Comparison of ENCODE assay signal across 26 cellular contexts in genomic region chr2:20216130-20217025, GRCh38. TPM values are rescaled to one million over a fixed set of nuclear protein-coding genes. Genes with fewer than 3 reads are reported as not detected.
DNase-seq lines count a peak whose midpoint lies in the region; ATAC-seq and TF ChIP-seq lines count a peak whose summit lies in the region.
"Had no signal": no experiment of that assay in that cellular context is flagged by ENCODE, and none has a peak within 500 bp of the region (broad histone marks: within the 10 kb centered on the region; RNA-seq: fewer than 3 reads in every experiment).

No MANE protein-coding gene starts in this region.

- H3K27ac Mint-ChIP-seq in chondrocyte (ENCODE audit: unreplicated experiment) = no peak overlapping the region
- no peak overlapping the region for H3K27ac Mint-ChIP-seq in activated naive CD8-positive, alpha-beta T cell treated with anti-CD3 and anti-CD28 coated beads, Interleukin-2, amount 50 U/mL, for 24 hours
- H3K27ac Mint-ChIP-seq: activated B cell treated with CpG ODN at 0.5 μM for 24 hours; activated CD4-positive, alpha-beta memory T cell treated with anti-CD3 and anti-CD28 coated beads, Interleukin-2, amount 10 ng/mL, durations not matched to agents 7 days and 5 days; activated naive CD8-positive, alpha-beta T cell had no signal

- H3K27ac ChIP-seq in Peyer's patch (peak overlapping the region in 3 of 4 donors; percentile 65 to 90 (median 80)), liver (ENCODE audit: low read depth in 1 of 2, low read length in 2 of 2) (peak overlapping the region; percentile 94 to 98), spleen (peak overlapping the region in 1 of 8 donors; percentile 65)
- H3K27ac ChIP-seq: ascending aorta, heart right ventricle, HL-60, psoas muscle, uterus had no signal

- intact Hi-C loops in spleen (cut with DNase I; ENCODE audit: low total_unique reads) = no loop called here

- H3K27me3 Mint-ChIP-seq in chondrocyte (ENCODE audit: low read depth) = no peaks in the 10 kb centered on the region
- peaks cover 14% of the 10 kb centered on the region for H3K27me3 Mint-ChIP-seq in activated naive CD8-positive, alpha-beta T cell treated with anti-CD3 and anti-CD28 coated beads, Interleukin-2, amount 50 U/mL, for 24 hours

- no peak for TF ChIP-seq RAD21 in liver (IDR thresholded peaks at IDR 0.05)

- H3K9me3 ChIP-seq in Peyer's patch (no peaks in the 10 kb centered on the region), liver (ENCODE audit: control insufficient read depth in 4 of 4, low read length in 3 of 4) (no peaks in the 10 kb centered on the region), spleen (no peaks in the 10 kb centered on the region)
- H3K9me3 ChIP-seq: ascending aorta, HAP-1, heart right ventricle, psoas muscle, uterus had no signal

- TF ChIP-seq POLR2A in Peyer's patch (IDR thresholded peaks at IDR 0.05) (no peak), spleen (IDR thresholded peaks at IDR 0.05) (no peak)

- H3K36me3 ChIP-seq in Peyer's patch (no peaks in the 10 kb centered on the region), liver (ENCODE audit: control insufficient read depth in 4 of 4, insufficient read depth in 3 of 4, low read depth in 1 of 4, low read length in 3 of 4) (no peaks in the 10 kb centered on the region), spleen (no peaks in the 10 kb centered on the region)
- H3K36me3 ChIP-seq: ascending aorta, HAP-1, heart right ventricle, uterus had no signal

- H3K36me3 Mint-ChIP-seq in chondrocyte (ENCODE audit: low read depth) = no peaks in the 10 kb centered on the region
- no peaks in the 10 kb centered on the region for H3K36me3 Mint-ChIP-seq in activated naive CD8-positive, alpha-beta T cell treated with anti-CD3 and anti-CD28 coated beads, Interleukin-2, amount 50 U/mL, for 24 hours (ENCODE audit: low read depth)
- H3K36me3 Mint-ChIP-seq: activated naive CD8-positive, alpha-beta T cell had no signal

- no peak overlapping the region for H3K4me3 ChIP-seq in Peyer's patch
- H3K4me3 ChIP-seq in liver (ENCODE audit: low read depth in 1 of 3, low read length in 3 of 3) = no peak overlapping the region
- H3K4me3 ChIP-seq in spleen = no peak overlapping the region
- H3K4me3 ChIP-seq: ascending aorta, HAP-1, heart right ventricle, psoas muscle, uterus had no signal

- peaks cover 12% of the 10 kb centered on the region for H3K4me1 Mint-ChIP-seq in chondrocyte (ENCODE audit: low read depth)
- H3K4me1 Mint-ChIP-seq in activated naive CD8-positive, alpha-beta T cell treated with anti-CD3 and anti-CD28 coated beads, Interleukin-2, amount 50 U/mL, for 24 hours = no peaks in the 10 kb centered on the region
- H3K4me1 Mint-ChIP-seq: activated B cell treated with CpG ODN at 0.5 μM for 24 hours; activated CD4-positive, alpha-beta memory T cell treated with anti-CD3 and anti-CD28 coated beads, Interleukin-2, amount 10 ng/mL, durations not matched to agents 7 days and 5 days had no signal

- TF ChIP-seq CTCF in Peyer's patch (IDR thresholded peaks at IDR 0.05) (no peak), chondrocyte (IDR thresholded peaks at IDR 0.05) (no peak), liver (IDR thresholded peaks at IDR 0.05; ENCODE audit: low read depth, low read length, missing input control) (no peak), spleen (IDR thresholded peaks at IDR 0.05 in 8 of 11, conservative IDR thresholded peaks at IDR 0.05 in 3 of 11) (no peak)

- DNase-seq in Peyer's patch (peak in 1 of 3 donors; percentile 49), chondrocyte (ENCODE audit: low spot score) (peak; percentile 79), spleen (peak; percentile 69), islet precursor cell (no peak)
- DNase-seq in activated naive CD8-positive, alpha-beta T cell treated with anti-CD3 and anti-CD28 coated beads, Interleukin-2, amount 50 U/mL, for 24 hours = no peak
- DNase-seq: activated B cell treated with CpG ODN at 0.5 μM for 24 hours; activated CD4-positive, alpha-beta memory T cell treated with anti-CD3 and anti-CD28 coated beads, Interleukin-2, amount 10 ng/mL, durations not matched to agents 7 days and 5 days; central memory CD4-positive, alpha-beta T cell; COR-L47; dermis blood vessel endothelial cell; GDM1; heart right ventricle; NCI-H1092; NCI-H2081 treated with DMSO at 0.1 percent for 48 hours; NCI-H345; NCI-H748 treated with DMSO at 0.1 percent for 48 hours; psoas muscle; stimulated activated CD4-positive, alpha-beta T cell treated with anti-CD3 and anti-CD28 coated beads, Interleukin-2, amount 100 ng/mL, for 24 hours; uterus had no signal

- H3K4me3 Mint-ChIP-seq in chondrocyte (ENCODE audit: unreplicated experiment) = no peak overlapping the region
- H3K4me3 Mint-ChIP-seq in activated naive CD8-positive, alpha-beta T cell treated with anti-CD3 and anti-CD28 coated beads, Interleukin-2, amount 50 U/mL, for 24 hours = no peak overlapping the region
- H3K4me3 Mint-ChIP-seq: activated B cell treated with CpG ODN at 0.5 μM for 24 hours; activated CD4-positive, alpha-beta memory T cell treated with anti-CD3 and anti-CD28 coated beads, Interleukin-2, amount 10 ng/mL, durations not matched to agents 7 days and 5 days; activated naive CD8-positive, alpha-beta T cell had no signal

- peaks cover 0 to 51% (median 9%) of the 10 kb centered on the region in 4 donors for H3K4me1 ChIP-seq in Peyer's patch
- H3K4me1 ChIP-seq in liver (ENCODE audit: control insufficient read depth in 4 of 4, insufficient read depth in 4 of 4, low read length in 3 of 4) = peaks cover 10 to 97% (median 75%) of the 10 kb centered on the region in 4 donors
- H3K4me1 ChIP-seq in spleen = peaks cover 2 to 19% (median 12%) of the 10 kb centered on the region in 6 donors
- H3K4me1 ChIP-seq: ascending aorta, psoas muscle, uterus had no signal

- H3K9ac ChIP-seq in liver (ENCODE audit: low read depth in 1 of 2, low read length in 2 of 2) = peak overlapping the region; percentile 57 to 73

- H3K27me3 ChIP-seq in Peyer's patch (no peaks in the 10 kb centered on the region), liver (ENCODE audit: control insufficient read depth in 4 of 4, insufficient read depth in 4 of 4, low read length in 3 of 4) (no peaks in the 10 kb centered on the region), spleen (replicated peaks in 1 of 7) (peaks cover 0 to 6% (median 0%) of the 10 kb centered on the region in 7 donors)
- H3K27me3 ChIP-seq: ascending aorta, uterus had no signal

- 39% methylated on average over 22 of the region's 22 CpGs for WGBS in liver
- 83 to 94% (median 87%) methylated on average over 21 to 22 of the region's 22 CpGs for WGBS in spleen, 5 donors

- H3K9me3 Mint-ChIP-seq in chondrocyte (ENCODE audit: low read depth) = no peaks in the 10 kb centered on the region
- H3K9me3 Mint-ChIP-seq in activated naive CD8-positive, alpha-beta T cell treated with anti-CD3 and anti-CD28 coated beads, Interleukin-2, amount 50 U/mL, for 24 hours = no peaks in the 10 kb centered on the region
- H3K9me3 Mint-ChIP-seq: activated B cell treated with CpG ODN at 0.5 μM for 24 hours; activated CD4-positive, alpha-beta memory T cell treated with anti-CD3 and anti-CD28 coated beads, Interleukin-2, amount 10 ng/mL, durations not matched to agents 7 days and 5 days had no signal

- ATAC-seq in HG02885 (IDR thresholded peaks at IDR 0.05; ENCODE audit: poor library complexity, unreplicated experiment) (no peak), GM21447 (IDR thresholded peaks at IDR 0.05; ENCODE audit: unreplicated experiment) (no peak)
- ATAC-seq in activated naive CD8-positive, alpha-beta T cell treated with anti-CD3 and anti-CD28 coated beads, Interleukin-2, amount 50 U/mL, for 24 hours = no peak
- ATAC-seq: heart right ventricle, psoas muscle had no signal

TF ChIP-seq in liver, 16 proteins besides CTCF, POLR2A, EP300 and RAD21:
- TF ChIP-seq RXRA (IDR thresholded peaks at IDR 0.05) (no peak), MAX (IDR thresholded peaks at IDR 0.05) (no peak), YY1 (IDR thresholded peaks at IDR 0.05) (no peak), SP1 (IDR thresholded peaks at IDR 0.05) (no peak), FOXA1 (IDR thresholded peaks at IDR 0.05) (no peak), FOXA2 (IDR thresholded peaks at IDR 0.05) (no peak), GABPA (IDR thresholded peaks at IDR 0.05 in 1 of 2, conservative IDR thresholded peaks at IDR 0.05 in 1 of 2) (no peak), NR2F2 (IDR thresholded peaks at IDR 0.05) (no peak)

RNA-seq across cellular contexts. Expression of gene SDC1, which starts 8.6 kb away (rescaled TPM):
- total RNA-seq in Peyer's patch = 100 to 1,000 TPM in 3 of 4 donors, 10 to 100 TPM in 1; 25.6 to 343 (median 197) TPM
- total RNA-seq in chondrocyte = 11.4 to 13.2 TPM (median 12.6 TPM) in 3 replicates
- total RNA-seq in liver = 100 to 1,000 TPM in 1 of 2 donors, 10 to 100 TPM in 1; 99.6 to 269 TPM
- polyA plus RNA-seq in liver = 100 to 1,000 TPM; 124 to 363 TPM
- total RNA-seq in spleen = 10 to 100 TPM in 6 of 7 donors, 1 to 10 TPM in 1; 6.0 to 43.8 (median 21.7) TPM
- 1 to 10 TPM in 1 of 3 donors, under 1 TPM in 2; 0.54 to 3.5 (median 0.85) TPM for polyA plus RNA-seq in spleen
- total RNA-seq: activated B cell treated with CpG ODN at 0.5 μM for 24 hours had no signal

Comparison
In these comparisons a context has a peak if more than half of its experiments do, and no peak if none do; other contexts are left out.
1. DNase-seq: peak in chondrocyte (single experiment) and spleen (single experiment); none in activated naive CD8-positive, alpha-beta T cell treated with anti-CD3 and anti-CD28 coated beads, Interleukin-2, amount 50 U/mL, for 24 hours (single experiment) and islet precursor cell (single experiment).